In the genomic region with DNA sequence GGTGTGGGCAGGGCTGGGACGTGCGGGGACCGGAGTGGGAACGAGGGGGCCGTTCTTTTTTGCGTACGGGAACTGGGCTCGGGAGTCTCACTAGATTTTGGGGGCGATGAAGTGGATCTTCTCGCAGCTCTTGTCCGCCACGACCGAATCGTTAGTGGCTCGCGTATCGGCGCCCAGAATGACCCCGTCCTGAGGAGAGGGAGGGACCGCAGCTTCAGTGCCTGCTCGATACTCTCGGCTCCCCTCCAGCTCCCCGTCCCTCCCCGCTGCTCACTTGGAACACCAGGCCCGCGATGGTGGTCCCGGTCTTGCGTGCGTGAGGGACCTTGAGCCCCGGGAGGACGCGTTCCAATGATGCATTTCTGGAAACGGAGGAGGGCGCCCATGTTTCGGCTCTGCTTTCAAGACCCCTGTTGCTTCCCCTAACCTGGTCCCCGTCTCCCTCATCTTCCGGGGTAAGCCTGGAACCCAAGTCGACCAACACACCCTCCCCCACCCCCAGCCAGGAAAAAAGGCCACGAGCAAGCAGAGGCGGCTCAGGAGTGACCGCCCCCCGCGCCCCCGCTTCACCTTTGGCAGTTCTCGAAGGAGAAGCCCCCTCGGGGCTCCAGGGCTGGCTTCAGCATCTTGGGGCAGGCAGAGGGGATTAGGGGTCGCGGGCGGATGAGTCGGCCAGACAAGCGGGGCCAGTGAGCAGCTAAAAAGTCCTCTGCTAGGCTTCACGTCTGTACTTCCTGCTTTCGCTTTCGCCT, we compare ENCODE assay signal across 8 cellular contexts. TPM values are rescaled to one million over a fixed set of nuclear protein-coding genes. Genes with fewer than 3 reads are reported as not detected.
DNase-seq lines count a peak whose midpoint lies in the region; ATAC-seq, FAIRE-seq and TF ChIP-seq lines count a peak whose summit lies in the region.

Gene PSMB10 (minus strand): TSS at position 727 of the 752 bp plus-strand sequence. CDS start 101 bp downstream, at position 626.

- peak; percentile 45 for ATAC-seq in HG03139 (IDR thresholded peaks at IDR 0.05; ENCODE audit: unreplicated experiment)
- ATAC-seq in HG03432 (IDR thresholded peaks at IDR 0.05; ENCODE audit: unreplicated experiment) = no peak

- H4K20me1 ChIP-seq in mammary epithelial cell (ENCODE audit: insufficient read depth, low read length) = no peaks in the 10 kb centered on the region

- H3K36me3 ChIP-seq in mammary epithelial cell (ENCODE audit: insufficient read depth, low read length) (peaks cover 9% of the 10 kb centered on the region), small intestine (ENCODE audit: control insufficient read depth in 2 of 2, insufficient read depth in 2 of 2, low read length in 2 of 2) (peaks cover 0 to 2% of the 10 kb centered on the region in 2 donors)

- 2% methylated on average over 13 of the region's 54 CpGs for WGBS in mammary epithelial cell (ENCODE audit: low coverage, missing lambda C conversion rate)
- 0% methylated on average over 50 to 54 of the region's 54 CpGs for WGBS in small intestine, 3 donors

- H3K4me1 ChIP-seq in mammary epithelial cell (ENCODE audit: insufficient read depth, low read length) (peaks cover 18% of the 10 kb centered on the region), small intestine (ENCODE audit: control insufficient read depth in 2 of 2, insufficient read depth in 1 of 2, low read depth in 1 of 2, low read length in 1 of 2) (peaks cover 5 to 8% of the 10 kb centered on the region in 2 donors)

- CTCF ChIA-PET in mammary epithelial cell (lab: Charles Lee; ENCODE audit: low non-redundant PET) = interaction anchor here (1.0 kb wide), 1 partner anchor 104 kb away, joined by 18 read pairs; no protein-coding TSS in a partner anchor

- H3K27ac ChIP-seq in mammary epithelial cell (ENCODE audit: insufficient read depth, low read depth, low read length) = peak within 1 kb of the TSS; percentile 57
- H3K27ac ChIP-seq in small intestine (ENCODE audit: low read depth in 1 of 2, low read length in 1 of 2) = peak within 1 kb of the TSS; percentile 95 to 96

- H3K4me1 Mint-ChIP-seq in T-helper 1 cell treated with Interleukin-12 subunit alpha and Interleukin-12 subunit beta and Interleukin-4 antibody, amounts not matched to agents 30 μg/mL and 1 μg/mL, for 36 hours (ENCODE audit: low read depth) = peaks cover 35% of the 10 kb centered on the region

- H3K27ac Mint-ChIP-seq in T-helper 1 cell treated with Interleukin-12 subunit alpha and Interleukin-12 subunit beta and Interleukin-4 antibody, amounts not matched to agents 30 μg/mL and 1 μg/mL, for 36 hours = peak within 1 kb of the TSS; percentile 93

- in situ Hi-C loops in mammary epithelial cell (cut with MboI; ENCODE audit: low sequenced_read_pairs in 2 of 2) = loop anchor here in 1 of 2 donors (25.0 kb wide), 1 partner anchor 424 kb away; no protein-coding TSS in a partner anchor

- peaks cover 31% of the 10 kb centered on the region for H3K79me2 ChIP-seq in mammary epithelial cell (ENCODE audit: insufficient read depth, low read length)

- no peak for FAIRE-seq in small intestine (lab: Jason Lieb, UNC)

- H3K4me2 ChIP-seq in mammary epithelial cell (ENCODE audit: insufficient read depth, low read depth, low read length) = peak within 1 kb of the TSS; percentile 74

- H3K9me3 Mint-ChIP-seq in T-helper 1 cell treated with Interleukin-12 subunit alpha and Interleukin-12 subunit beta and Interleukin-4 antibody, amounts not matched to agents 30 μg/mL and 1 μg/mL, for 36 hours = no peaks in the 10 kb centered on the region

- BruUV-seq in mammary epithelial cell (replicated peaks; lab: Mats Ljungman, UMichigan) = TSS peak; percentile 40

- H2AFZ ChIP-seq in mammary epithelial cell (ENCODE audit: low read depth, low read length) = peak within 1 kb of the TSS; percentile 83

- dilution Hi-C loops in mammary epithelial cell (cut with HindIII; ENCODE audit: low sequenced_read_pairs) = no loop called here

- H3K27me3 ChIP-seq in mammary epithelial cell (ENCODE audit: insufficient read depth, low read length) (no peaks in the 10 kb centered on the region), small intestine (ENCODE audit: control insufficient read depth in 2 of 2, insufficient read depth in 2 of 2, low read length in 2 of 2) (no peaks in the 10 kb centered on the region)

- DNase-seq in NCI-H2196 (lab: John Stamatoyannopoulos, UW; ENCODE audit: unreplicated experiment) (peak; percentile 19), NCI-H2196 treated with DMSO at 0.1 percent for 48 hours (lab: John Stamatoyannopoulos, UW; ENCODE audit: unreplicated experiment) (no peak), mammary epithelial cell (peak; percentile 36), iris pigment epithelial cell (ENCODE audit: low read depth) (peak; percentile 82), small intestine (no peak)

- H3K4me3 Mint-ChIP-seq in T-helper 1 cell treated with Interleukin-12 subunit alpha and Interleukin-12 subunit beta and Interleukin-4 antibody, amounts not matched to agents 30 μg/mL and 1 μg/mL, for 36 hours = peak within 1 kb of the TSS; percentile 96

- H3K9ac ChIP-seq in mammary epithelial cell (ENCODE audit: insufficient read depth, low read length) = peak within 1 kb of the TSS; percentile 81

- no peaks in the 10 kb centered on the region for H3K9me3 ChIP-seq in mammary epithelial cell (replicated peaks; ENCODE audit: insufficient read depth, low read length)
- H3K9me3 ChIP-seq in small intestine (ENCODE audit: control insufficient read depth, low read depth) = no peaks in the 10 kb centered on the region

- intact Hi-C loops in mammary epithelial cell (cut with micrococcal nuclease) = loop anchor here (2.0 to 5.0 kb wide), 2 partner anchors 105 to 291 kb away; no protein-coding TSS in a partner anchor

- H3K27me3 Mint-ChIP-seq in T-helper 1 cell treated with Interleukin-12 subunit alpha and Interleukin-12 subunit beta and Interleukin-4 antibody, amounts not matched to agents 30 μg/mL and 1 μg/mL, for 36 hours (ENCODE audit: low read depth) = no peaks in the 10 kb centered on the region

- TF ChIP-seq CTCF in mammary epithelial cell (conservative IDR thresholded peaks at IDR 0.05 in 1 of 2, IDR thresholded peaks at IDR 0.05 in 1 of 2; ENCODE audit: extremely low read depth in 1 of 2, insufficient read depth in 1 of 2, low read depth in 1 of 2, low read length in 2 of 2) = no peak

- H3K4me3 ChIP-seq in mammary epithelial cell (replicated peaks in 1 of 3; ENCODE audit: insufficient read depth in 1 of 3, low read depth in 2 of 3, low read length in 3 of 3) = peak within 1 kb of the TSS; percentile 61 to 88 (median 84)
- H3K4me3 ChIP-seq in small intestine (ENCODE audit: low read depth in 1 of 2, low read length in 2 of 2) = peak within 1 kb of the TSS; percentile 85 to 86

- peaks cover 34% of the 10 kb centered on the region for H3K36me3 Mint-ChIP-seq in T-helper 1 cell treated with Interleukin-12 subunit alpha and Interleukin-12 subunit beta and Interleukin-4 antibody, amounts not matched to agents 30 μg/mL and 1 μg/mL, for 36 hours (ENCODE audit: low read depth)

RNA-seq across cellular contexts. Expression of gene PSMB10, which starts in this region (rescaled TPM):
- total RNA-seq in mammary epithelial cell = 10 to 100 TPM in 1 of 2 donors, 1 to 10 TPM in 1; 9.2 to 23.8 TPM
- polyA plus RNA-seq in mammary epithelial cell (15.7 TPM), small intestine (100 to 1,000 TPM; 197 to 354 (median 245) TPM)
- polyA minus RNA-seq in mammary epithelial cell = 4.5 TPM

Comparison
In these comparisons a context has a peak if more than half of its experiments do, and no peak if none do; other contexts are left out.
1. RNA of gene PSMB10 (polyA plus RNA-seq): 197 to 354 TPM in small intestine; 15.7 TPM in mammary epithelial cell (single experiment); every median in the first group is over 10 times any median in the second.
2. DNase-seq: peak in NCI-H2196 (single experiment), mammary epithelial cell (single experiment) and iris pigment epithelial cell (single experiment); none in NCI-H2196 treated with DMSO at 0.1 percent for 48 hours (single experiment) and small intestine (single experiment).